25 cellular contexts compared by ENCODE assay signal in the genomic region with DNA sequence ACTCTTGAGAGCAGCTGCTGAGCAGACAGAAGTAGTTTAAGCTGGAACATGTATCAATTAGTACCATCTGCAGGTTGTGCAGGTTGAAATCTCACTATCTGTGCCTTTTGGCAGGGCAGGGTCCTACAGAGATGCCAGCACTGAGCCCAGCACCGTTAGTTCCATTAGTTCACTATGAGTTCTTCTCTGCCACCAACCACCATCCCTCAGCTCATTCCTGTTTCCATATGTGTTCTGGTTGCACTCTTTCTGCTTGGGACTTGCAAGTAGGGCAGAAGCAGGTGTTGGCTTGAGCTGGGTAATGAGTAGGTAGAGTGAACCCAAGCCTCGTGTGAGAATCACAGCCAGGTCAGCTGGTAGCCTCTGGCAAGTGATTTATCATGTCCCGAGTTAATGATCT. TPM values are rescaled to one million over a fixed set of nuclear protein-coding genes. Genes with fewer than 3 reads are reported as not detected.
"Had no signal": no experiment of that assay in that cellular context is flagged by ENCODE, and none has a peak within 500 bp of the region (broad histone marks: within the 10 kb centered on the region; RNA-seq: fewer than 3 reads in every experiment).

No MANE protein-coding gene starts in this region.

- H3K4me3 ChIP-seq: coronary artery, esophagus squamous epithelium, pancreas, skin epidermis, transverse colon had no signal

- DNase-seq: activated B cell treated with CpG ODN at 0.5 μM for 24 hours; activated CD4-positive, alpha-beta T cell treated with anti-CD3 and anti-CD28 coated beads, Interleukin-2, amount 10 ng/mL, durations not matched to agents 24 days and 14 days; activated CD8-positive, alpha-beta memory T cell treated with anti-CD3 and anti-CD28 coated beads, Interleukin-2, amount 50 U/mL, for 48 hours; activated gamma-delta T cell treated with Interleukin-2 at 50 U/mL for 16 hours; activated naive CD8-positive, alpha-beta T cell treated with anti-CD3 and anti-CD28 coated beads for 36 hours; activated T-cell treated with anti-CD3 and anti-CD28 coated beads, Interleukin-2, amount 50 U/mL, for 72 hours; brain microvascular endothelial cell; effector CD4-positive, alpha-beta T cell; esophagus squamous epithelium; hypothalamus; left ventricle myocardium superior; naive thymus-derived CD8-positive, alpha-beta T cell; pancreas; retina; stimulated activated CD4-positive, alpha-beta T cell treated with anti-CD3 and anti-CD28 coated beads, Interleukin-4, amount 100 ng/mL, for 4 hours; stimulated activated CD8-positive, alpha-beta memory T cell treated with anti-CD3 and anti-CD28 coated beads, Interleukin-4, amount 100 ng/mL, for 48 hours; stimulated activated naive CD4-positive, alpha-beta T cell treated with Interleukin-2 at 50 U/mL for 16 hours; substantia nigra; transverse colon had no signal

- H3K9me3 Mint-ChIP-seq: activated B cell treated with CpG ODN at 0.5 μM for 24 hours; activated CD4-positive, alpha-beta T cell treated with anti-CD3 and anti-CD28 coated beads, Interleukin-2, amount 10 ng/mL, durations not matched to agents 24 days and 14 days; activated naive CD8-positive, alpha-beta T cell treated with anti-CD3 and anti-CD28 coated beads for 36 hours; activated T-cell treated with anti-CD3 and anti-CD28 coated beads, Interleukin-2, amount 50 U/mL, for 72 hours; central memory CD8-positive, alpha-beta T cell; memory B cell; naive thymus-derived CD8-positive, alpha-beta T cell; T-helper 1 cell treated with Interleukin-12 subunit alpha and Interleukin-12 subunit beta and Interleukin-4 antibody, amounts not matched to agents 30 μg/mL and 1 μg/mL, for 36 hours had no signal

- H3K36me3 Mint-ChIP-seq: activated naive CD8-positive, alpha-beta T cell treated with anti-CD3 and anti-CD28 coated beads for 36 hours; memory B cell had no signal

- FAIRE-seq: pancreas, TTC549 had no signal

- H3K9me3 ChIP-seq: esophagus squamous epithelium, pancreas, transverse colon had no signal

- H3K4me3 Mint-ChIP-seq: activated B cell treated with CpG ODN at 0.5 μM for 24 hours; activated CD4-positive, alpha-beta T cell treated with anti-CD3 and anti-CD28 coated beads, Interleukin-2, amount 10 ng/mL, durations not matched to agents 24 days and 14 days; activated naive CD8-positive, alpha-beta T cell treated with anti-CD3 and anti-CD28 coated beads for 36 hours; activated T-cell treated with anti-CD3 and anti-CD28 coated beads, Interleukin-2, amount 50 U/mL, for 72 hours; central memory CD8-positive, alpha-beta T cell; memory B cell; T-helper 1 cell treated with Interleukin-12 subunit alpha and Interleukin-12 subunit beta and Interleukin-4 antibody, amounts not matched to agents 30 μg/mL and 1 μg/mL, for 36 hours had no signal

- H3K27ac ChIP-seq: brain microvascular endothelial cell, coronary artery, esophagus squamous epithelium, pancreas, skin epidermis, transverse colon had no signal

- H3K27me3 ChIP-seq: brain microvascular endothelial cell, pancreas had no signal

- ATAC-seq: activated T-cell treated with anti-CD3 and anti-CD28 coated beads, Interleukin-2, amount 50 U/mL, for 72 hours; left ventricle myocardium superior; naive thymus-derived CD8-positive, alpha-beta T cell; pancreas had no signal

- H3K27ac Mint-ChIP-seq: activated B cell treated with CpG ODN at 0.5 μM for 24 hours; activated CD4-positive, alpha-beta T cell treated with anti-CD3 and anti-CD28 coated beads, Interleukin-2, amount 10 ng/mL, durations not matched to agents 24 days and 14 days; activated naive CD8-positive, alpha-beta T cell treated with anti-CD3 and anti-CD28 coated beads for 36 hours; activated T-cell treated with anti-CD3 and anti-CD28 coated beads, Interleukin-2, amount 50 U/mL, for 72 hours; memory B cell; naive thymus-derived CD8-positive, alpha-beta T cell; T-helper 1 cell treated with Interleukin-12 subunit alpha and Interleukin-12 subunit beta and Interleukin-4 antibody, amounts not matched to agents 30 μg/mL and 1 μg/mL, for 36 hours had no signal

- H3K36me3 ChIP-seq: brain microvascular endothelial cell, esophagus squamous epithelium, pancreas, transverse colon had no signal

RNA-seq across cellular contexts. Expression of a gene that starts 2.8 kb away (rescaled TPM):
- polyA plus RNA-seq: naive thymus-derived CD8-positive, alpha-beta T cell had no signal
